Comparison of ENCODE assay signal across 1 cellular context in the genomic region with DNA sequence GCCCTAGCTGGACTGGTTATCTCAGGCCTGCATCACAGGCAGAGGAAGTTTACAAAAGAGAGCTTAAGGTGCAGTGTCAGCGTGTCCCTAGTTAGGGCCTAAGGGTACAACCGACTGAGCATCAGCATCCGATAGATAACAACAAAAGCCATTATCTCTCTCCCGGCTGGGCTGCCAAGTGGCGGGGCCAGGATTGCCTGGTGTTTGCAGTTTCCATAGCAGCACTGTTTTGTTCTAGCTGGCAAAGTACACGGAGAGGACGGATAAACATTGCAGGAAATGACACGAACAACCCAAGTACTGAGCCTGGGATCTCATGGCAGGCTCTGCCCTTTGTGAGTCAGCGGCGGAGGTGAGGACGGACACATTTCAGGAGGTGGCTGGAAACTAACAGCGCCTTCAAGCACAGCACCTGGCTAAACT.
TF ChIP-seq lines count a peak whose summit lies in the region.

No MANE protein-coding gene starts in this region.

TF ChIP-seq in GM23338, 12 proteins besides CTCF, POLR2A, EP300 and RAD21 (continued from another document):
- TF ChIP-seq, protein P1, sequence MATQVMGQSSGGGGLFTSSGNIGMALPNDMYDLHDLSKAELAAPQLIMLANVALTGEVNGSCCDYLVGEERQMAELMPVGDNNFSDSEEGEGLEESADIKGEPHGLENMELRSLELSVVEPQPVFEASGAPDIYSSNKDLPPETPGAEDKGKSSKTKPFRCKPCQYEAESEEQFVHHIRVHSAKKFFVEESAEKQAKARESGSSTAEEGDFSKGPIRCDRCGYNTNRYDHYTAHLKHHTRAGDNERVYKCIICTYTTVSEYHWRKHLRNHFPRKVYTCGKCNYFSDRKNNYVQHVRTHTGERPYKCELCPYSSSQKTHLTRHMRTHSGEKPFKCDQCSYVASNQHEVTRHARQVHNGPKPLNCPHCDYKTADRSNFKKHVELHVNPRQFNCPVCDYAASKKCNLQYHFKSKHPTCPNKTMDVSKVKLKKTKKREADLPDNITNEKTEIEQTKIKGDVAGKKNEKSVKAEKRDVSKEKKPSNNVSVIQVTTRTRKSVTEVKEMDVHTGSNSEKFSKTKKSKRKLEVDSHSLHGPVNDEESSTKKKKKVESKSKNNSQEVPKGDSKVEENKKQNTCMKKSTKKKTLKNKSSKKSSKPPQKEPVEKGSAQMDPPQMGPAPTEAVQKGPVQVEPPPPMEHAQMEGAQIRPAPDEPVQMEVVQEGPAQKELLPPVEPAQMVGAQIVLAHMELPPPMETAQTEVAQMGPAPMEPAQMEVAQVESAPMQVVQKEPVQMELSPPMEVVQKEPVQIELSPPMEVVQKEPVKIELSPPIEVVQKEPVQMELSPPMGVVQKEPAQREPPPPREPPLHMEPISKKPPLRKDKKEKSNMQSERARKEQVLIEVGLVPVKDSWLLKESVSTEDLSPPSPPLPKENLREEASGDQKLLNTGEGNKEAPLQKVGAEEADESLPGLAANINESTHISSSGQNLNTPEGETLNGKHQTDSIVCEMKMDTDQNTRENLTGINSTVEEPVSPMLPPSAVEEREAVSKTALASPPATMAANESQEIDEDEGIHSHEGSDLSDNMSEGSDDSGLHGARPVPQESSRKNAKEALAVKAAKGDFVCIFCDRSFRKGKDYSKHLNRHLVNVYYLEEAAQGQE (IDR thresholded peaks at IDR 0.05; ENCODE audit: unreplicated experiment): no peak
- no peak for TF ChIP-seq NANOG (IDR thresholded peaks at IDR 0.05; ENCODE audit: borderline replicate concordance)
- TF ChIP-seq ZNF331 (CRISPR knock-in tag; IDR thresholded peaks at IDR 0.05; ENCODE audit: low read depth): no peak
- TF ChIP-seq CREB1 (CRISPR knock-in tag; IDR thresholded peaks at IDR 0.05; ENCODE audit: low read depth): no peak
- TF ChIP-seq STAT1 (IDR thresholded peaks at IDR 0.05; ENCODE audit: unreplicated experiment): no peak
- no peak for TF ChIP-seq EZH2 (IDR thresholded peaks at IDR 0.05; ENCODE audit: low read depth, unreplicated experiment)
- TF ChIP-seq ZNF114 (CRISPR knock-in tag; IDR thresholded peaks at IDR 0.05): no peak
- TF ChIP-seq, protein P2, sequence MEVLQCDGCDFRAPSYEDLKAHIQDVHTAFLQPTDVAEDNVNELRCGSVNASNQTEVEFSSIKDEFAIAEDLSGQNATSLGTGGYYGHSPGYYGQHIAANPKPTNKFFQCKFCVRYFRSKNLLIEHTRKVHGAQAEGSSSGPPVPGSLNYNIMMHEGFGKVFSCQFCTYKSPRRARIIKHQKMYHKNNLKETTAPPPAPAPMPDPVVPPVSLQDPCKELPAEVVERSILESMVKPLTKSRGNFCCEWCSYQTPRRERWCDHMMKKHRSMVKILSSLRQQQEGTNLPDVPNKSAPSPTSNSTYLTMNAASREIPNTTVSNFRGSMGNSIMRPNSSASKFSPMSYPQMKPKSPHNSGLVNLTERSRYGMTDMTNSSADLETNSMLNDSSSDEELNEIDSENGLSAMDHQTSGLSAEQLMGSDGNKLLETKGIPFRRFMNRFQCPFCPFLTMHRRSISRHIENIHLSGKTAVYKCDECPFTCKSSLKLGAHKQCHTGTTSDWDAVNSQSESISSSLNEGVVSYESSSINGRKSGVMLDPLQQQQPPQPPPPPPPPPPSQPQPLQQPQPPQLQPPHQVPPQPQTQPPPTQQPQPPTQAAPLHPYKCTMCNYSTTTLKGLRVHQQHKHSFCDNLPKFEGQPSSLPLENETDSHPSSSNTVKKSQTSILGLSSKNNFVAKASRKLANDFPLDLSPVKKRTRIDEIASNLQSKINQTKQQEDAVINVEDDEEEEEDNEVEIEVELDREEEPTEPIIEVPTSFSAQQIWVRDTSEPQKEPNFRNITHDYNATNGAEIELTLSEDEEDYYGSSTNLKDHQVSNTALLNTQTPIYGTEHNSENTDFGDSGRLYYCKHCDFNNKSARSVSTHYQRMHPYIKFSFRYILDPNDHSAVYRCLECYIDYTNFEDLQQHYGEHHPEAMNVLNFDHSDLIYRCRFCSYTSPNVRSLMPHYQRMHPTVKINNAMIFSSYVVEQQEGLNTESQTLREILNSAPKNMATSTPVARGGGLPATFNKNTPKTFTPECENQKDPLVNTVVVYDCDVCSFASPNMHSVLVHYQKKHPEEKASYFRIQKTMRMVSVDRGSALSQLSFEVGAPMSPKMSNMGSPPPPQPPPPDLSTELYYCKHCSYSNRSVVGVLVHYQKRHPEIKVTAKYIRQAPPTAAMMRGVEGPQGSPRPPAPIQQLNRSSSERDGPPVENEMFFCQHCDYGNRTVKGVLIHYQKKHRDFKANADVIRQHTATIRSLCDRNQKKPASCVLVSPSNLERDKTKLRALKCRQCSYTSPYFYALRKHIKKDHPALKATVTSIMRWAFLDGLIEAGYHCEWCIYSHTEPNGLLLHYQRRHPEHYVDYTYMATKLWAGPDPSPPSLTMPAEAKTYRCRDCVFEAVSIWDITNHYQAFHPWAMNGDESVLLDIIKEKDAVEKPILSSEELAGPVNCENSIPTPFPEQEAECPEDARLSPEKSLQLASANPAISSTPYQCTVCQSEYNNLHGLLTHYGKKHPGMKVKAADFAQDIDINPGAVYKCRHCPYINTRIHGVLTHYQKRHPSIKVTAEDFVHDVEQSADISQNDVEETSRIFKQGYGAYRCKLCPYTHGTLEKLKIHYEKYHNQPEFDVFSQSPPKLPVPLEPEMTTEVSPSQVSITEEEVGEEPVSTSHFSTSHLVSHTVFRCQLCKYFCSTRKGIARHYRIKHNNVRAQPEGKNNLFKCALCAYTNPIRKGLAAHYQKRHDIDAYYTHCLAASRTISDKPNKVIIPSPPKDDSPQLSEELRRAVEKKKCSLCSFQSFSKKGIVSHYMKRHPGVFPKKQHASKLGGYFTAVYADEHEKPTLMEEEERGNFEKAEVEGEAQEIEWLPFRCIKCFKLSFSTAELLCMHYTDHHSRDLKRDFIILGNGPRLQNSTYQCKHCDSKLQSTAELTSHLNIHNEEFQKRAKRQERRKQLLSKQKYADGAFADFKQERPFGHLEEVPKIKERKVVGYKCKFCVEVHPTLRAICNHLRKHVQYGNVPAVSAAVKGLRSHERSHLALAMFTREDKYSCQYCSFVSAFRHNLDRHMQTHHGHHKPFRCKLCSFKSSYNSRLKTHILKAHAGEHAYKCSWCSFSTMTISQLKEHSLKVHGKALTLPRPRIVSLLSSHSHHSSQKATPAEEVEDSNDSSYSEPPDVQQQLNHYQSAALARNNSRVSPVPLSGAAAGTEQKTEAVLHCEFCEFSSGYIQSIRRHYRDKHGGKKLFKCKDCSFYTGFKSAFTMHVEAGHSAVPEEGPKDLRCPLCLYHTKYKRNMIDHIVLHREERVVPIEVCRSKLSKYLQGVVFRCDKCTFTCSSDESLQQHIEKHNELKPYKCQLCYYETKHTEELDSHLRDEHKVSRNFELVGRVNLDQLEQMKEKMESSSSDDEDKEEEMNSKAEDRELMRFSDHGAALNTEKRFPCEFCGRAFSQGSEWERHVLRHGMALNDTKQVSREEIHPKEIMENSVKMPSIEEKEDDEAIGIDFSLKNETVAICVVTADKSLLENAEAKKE (CRISPR knock-in tag; IDR thresholded peaks at IDR 0.05): no peak
- TF ChIP-seq JUNB (IDR thresholded peaks at IDR 0.05; ENCODE audit: unreplicated experiment): no peak
- no peak for TF ChIP-seq POLR2AphosphoS5 (IDR thresholded peaks at IDR 0.05; ENCODE audit: low read depth)
- no peak for TF ChIP-seq EZH2phosphoT487 (IDR thresholded peaks at IDR 0.05; ENCODE audit: unreplicated experiment)
